In genomic region chr12:27705263-27705662, GRCh38 we compare ENCODE assay signal across 2 cellular contexts.
TF ChIP-seq lines count a peak whose summit lies in the region.

No MANE protein-coding gene starts in this region.

TF ChIP-seq in HepG2, 621 proteins besides CTCF, POLR2A, EP300 and RAD21 (continues in another document):
- TF ChIP-seq ZNF556 (CRISPR knock-in tag; IDR thresholded peaks at IDR 0.05; ENCODE audit: borderline replicate concordance) (peak; percentile 82; the same call in 1 of the 2 replicates), ZNF674 (CRISPR knock-in tag; IDR thresholded peaks at IDR 0.05; ENCODE audit: low read depth) (no peak), KLF13 (CRISPR knock-in tag; IDR thresholded peaks at IDR 0.05) (no peak), NR2F6 (IDR thresholded peaks at IDR 0.05) (0 out of 2 replicates have a peak, but pooled peaks have one; percentile 14), NR2F6 (CRISPR knock-in tag; IDR thresholded peaks at IDR 0.05) (no peak; the same call in 1 of the 2 replicates), ZNF263 (CRISPR knock-in tag; IDR thresholded peaks at IDR 0.05) (0 out of 2 replicates have a peak, but pooled peaks have one; percentile 17), NONO (IDR thresholded peaks at IDR 0.05) (no peak), NONO (CRISPR knock-in tag; conservative IDR thresholded peaks at IDR 0.05) (0 out of 2 replicates have a peak, but pooled peaks have one; percentile 31), FOXO1 (CRISPR knock-in tag; IDR thresholded peaks at IDR 0.05) (no peak), SRSF1 (optimal IDR thresholded peaks at IDR 0.05; ENCODE audit: low read depth, low read length) (no peak), REXO4 (CRISPR knock-in tag; IDR thresholded peaks at IDR 0.05; ENCODE audit: borderline replicate concordance) (no peak), KAT7 (CRISPR knock-in tag; IDR thresholded peaks at IDR 0.05; ENCODE audit: borderline replicate concordance) (no peak), IRF2 (CRISPR knock-in tag; IDR thresholded peaks at IDR 0.05) (peak; percentile 52; the same call in 1 of the 2 replicates), PITX1 (CRISPR knock-in tag; IDR thresholded peaks at IDR 0.05) (no peak), ARNT2 (CRISPR knock-in tag; IDR thresholded peaks at IDR 0.05; ENCODE audit: low read depth) (no peak), ZNF10 (CRISPR knock-in tag; IDR thresholded peaks at IDR 0.05; ENCODE audit: borderline replicate concordance, low read depth) (no peak), ATM (IDR thresholded peaks at IDR 0.05; ENCODE audit: borderline replicate concordance) (no peak), ZFP36L2 (CRISPR knock-in tag; IDR thresholded peaks at IDR 0.05) (no peak), ZSCAN9 (CRISPR knock-in tag; IDR thresholded peaks at IDR 0.05; ENCODE audit: borderline replicate concordance) (no peak), CBFB (CRISPR knock-in tag; IDR thresholded peaks at IDR 0.05) (no peak), ZNF354B (CRISPR knock-in tag; IDR thresholded peaks at IDR 0.05) (no peak), HNRNPUL1 (IDR thresholded peaks at IDR 0.05; ENCODE audit: low read depth, low read length) (no peak), RFXAP (CRISPR knock-in tag; IDR thresholded peaks at IDR 0.05; ENCODE audit: borderline replicate concordance) (0 out of 2 replicates have a peak, but pooled peaks have one; percentile 17), YY1 (IDR thresholded peaks at IDR 0.05; ENCODE audit: insufficient read depth, insufficient replicate concordance, low read depth, low read length) (peak; percentile 58), CSRNP1 (CRISPR knock-in tag; IDR thresholded peaks at IDR 0.05) (no peak), MXI1 (IDR thresholded peaks at IDR 0.05; ENCODE audit: borderline replicate concordance, low read depth, low read length) (no peak; the same call in 2 of the 3 replicates), TFAP4 (IDR thresholded peaks at IDR 0.05; ENCODE audit: borderline replicate concordance, low read depth) (peak; percentile 20; the same call in 1 of the 2 replicates)
- TF ChIP-seq, protein P1, sequence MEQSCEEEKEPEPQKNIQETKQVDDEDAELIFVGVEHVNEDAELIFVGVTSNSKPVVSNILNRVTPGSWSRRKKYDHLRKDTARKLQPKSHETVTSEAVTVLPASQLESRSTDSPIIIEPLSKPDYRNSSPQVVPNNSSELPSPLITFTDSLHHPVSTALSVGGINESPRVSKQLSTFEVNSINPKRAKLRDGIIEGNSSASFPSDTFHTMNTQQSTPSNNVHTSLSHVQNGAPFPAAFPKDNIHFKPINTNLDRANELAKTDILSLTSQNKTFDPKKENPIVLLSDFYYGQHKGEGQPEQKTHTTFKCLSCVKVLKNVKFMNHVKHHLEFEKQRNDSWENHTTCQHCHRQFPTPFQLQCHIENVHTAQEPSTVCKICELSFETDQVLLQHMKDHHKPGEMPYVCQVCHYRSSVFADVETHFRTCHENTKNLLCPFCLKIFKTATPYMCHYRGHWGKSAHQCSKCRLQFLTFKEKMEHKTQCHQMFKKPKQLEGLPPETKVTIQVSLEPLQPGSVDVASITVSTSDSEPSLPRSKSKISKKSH (CRISPR knock-in tag; IDR thresholded peaks at IDR 0.05; ENCODE audit: borderline replicate concordance), result peak; percentile 64; the same call in 1 of the 2 replicates
- TF ChIP-seq, protein P2, sequence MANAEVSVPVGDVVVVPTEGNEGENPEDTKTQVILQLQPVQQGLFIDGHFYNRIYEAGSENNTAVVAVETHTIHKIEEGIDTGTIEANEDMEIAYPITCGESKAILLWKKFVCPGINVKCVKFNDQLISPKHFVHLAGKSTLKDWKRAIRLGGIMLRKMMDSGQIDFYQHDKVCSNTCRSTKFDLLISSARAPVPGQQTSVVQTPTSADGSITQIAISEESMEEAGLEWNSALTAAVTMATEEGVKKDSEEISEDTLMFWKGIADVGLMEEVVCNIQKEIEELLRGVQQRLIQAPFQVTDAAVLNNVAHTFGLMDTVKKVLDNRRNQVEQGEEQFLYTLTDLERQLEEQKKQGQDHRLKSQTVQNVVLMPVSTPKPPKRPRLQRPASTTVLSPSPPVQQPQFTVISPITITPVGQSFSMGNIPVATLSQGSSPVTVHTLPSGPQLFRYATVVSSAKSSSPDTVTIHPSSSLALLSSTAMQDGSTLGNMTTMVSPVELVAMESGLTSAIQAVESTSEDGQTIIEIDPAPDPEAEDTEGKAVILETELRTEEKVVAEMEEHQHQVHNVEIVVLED (CRISPR knock-in tag; IDR thresholded peaks at IDR 0.05; ENCODE audit: borderline replicate concordance), result peak; percentile 29; the same call in 1 of the 2 replicates
- TF ChIP-seq, protein P3, sequence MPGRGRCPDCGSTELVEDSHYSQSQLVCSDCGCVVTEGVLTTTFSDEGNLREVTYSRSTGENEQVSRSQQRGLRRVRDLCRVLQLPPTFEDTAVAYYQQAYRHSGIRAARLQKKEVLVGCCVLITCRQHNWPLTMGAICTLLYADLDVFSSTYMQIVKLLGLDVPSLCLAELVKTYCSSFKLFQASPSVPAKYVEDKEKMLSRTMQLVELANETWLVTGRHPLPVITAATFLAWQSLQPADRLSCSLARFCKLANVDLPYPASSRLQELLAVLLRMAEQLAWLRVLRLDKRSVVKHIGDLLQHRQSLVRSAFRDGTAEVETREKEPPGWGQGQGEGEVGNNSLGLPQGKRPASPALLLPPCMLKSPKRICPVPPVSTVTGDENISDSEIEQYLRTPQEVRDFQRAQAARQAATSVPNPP (CRISPR knock-in tag; IDR thresholded peaks at IDR 0.05), result no peak

TF ChIP-seq in GM12891, 5 proteins besides CTCF, POLR2A, EP300 and RAD21:
- TF ChIP-seq PAX5 (IDR thresholded peaks at IDR 0.05; ENCODE audit: insufficient read depth, low read length, severe bottlenecking), result no peak
